In the genomic region with DNA sequence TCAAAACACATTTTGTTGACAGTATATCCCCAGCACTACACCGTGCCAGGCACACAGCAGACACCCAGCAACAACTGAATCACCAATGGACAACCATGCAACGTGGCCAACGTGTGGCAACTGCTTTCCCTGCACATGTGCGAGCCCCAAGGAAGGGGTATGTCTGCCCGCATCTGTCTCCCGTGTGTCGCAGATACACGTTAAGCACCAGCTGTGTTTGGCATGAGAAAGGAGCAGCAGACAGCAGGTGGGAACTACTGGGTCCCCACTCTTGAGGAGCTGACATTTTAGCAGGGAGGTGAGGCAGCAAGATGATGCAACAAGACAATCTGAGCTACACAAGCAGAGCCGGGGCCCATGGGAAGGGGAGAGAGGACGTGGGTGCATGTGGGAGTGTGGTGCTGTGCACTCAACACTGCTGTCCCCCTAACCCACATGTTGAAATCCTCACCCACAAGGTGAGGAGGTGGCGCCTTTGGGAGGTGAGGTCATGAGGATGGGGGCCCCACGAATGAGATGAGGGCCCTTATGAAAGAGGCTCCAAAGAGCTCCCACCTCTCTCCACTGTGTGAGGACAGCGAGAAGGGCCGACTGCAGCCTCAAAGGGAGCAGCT, we compare ENCODE assay signal across 17 cellular contexts. TPM values are rescaled to one million over a fixed set of nuclear protein-coding genes. Genes with fewer than 3 reads are reported as not detected.
"Had no signal": no experiment of that assay in that cellular context is flagged by ENCODE, and none has a peak within 500 bp of the region (broad histone marks: within the 10 kb centered on the region; RNA-seq: fewer than 3 reads in every experiment).

No MANE protein-coding gene starts in this region.

- H3K27ac Mint-ChIP-seq: activated naive CD4-positive, alpha-beta T cell treated with anti-CD3 and anti-CD28 coated beads for 36 hours; activated T-helper 1 cell treated with anti-CD3 and anti-CD28 coated beads, Interleukin-12 subunit alpha, Interleukin-12 subunit beta, Interleukin-2, Interleukin-4 antibody, amounts not matched to agents 30 ng/mL and 10 ng/mL and 1 ng/mL, durations not matched to agents 14 hours and 24 hours and 36 hours had no signal

- FAIRE-seq: colon, endothelial cell of umbilical vein, keratinocyte, pancreas had no signal

- H3K27me3 Mint-ChIP-seq: memory B cell had no signal

- DNase-seq: activated CD4-positive, CD25-positive, alpha-beta regulatory T cell; activated naive CD4-positive, alpha-beta T cell treated with anti-CD3 and anti-CD28 coated beads for 36 hours; foreskin melanocyte; heart right ventricle; left ventricle myocardium inferior; pancreas; retina; stimulated activated CD4-positive, alpha-beta T cell treated with anti-CD3 and anti-CD28 coated beads, Interleukin-4, amount 100 ng/mL, for 1 hour; stomach; T-helper 2 cell; uterus had no signal

- ATAC-seq: pancreas had no signal

- H3K4me3 Mint-ChIP-seq: activated naive CD4-positive, alpha-beta T cell treated with anti-CD3 and anti-CD28 coated beads for 36 hours; activated T-helper 1 cell treated with anti-CD3 and anti-CD28 coated beads, Interleukin-12 subunit alpha, Interleukin-12 subunit beta, Interleukin-2, Interleukin-4 antibody, amounts not matched to agents 30 ng/mL and 10 ng/mL and 1 ng/mL, durations not matched to agents 14 hours and 24 hours and 36 hours had no signal

RNA-seq across cellular contexts. Expression of a gene that starts 56.2 kb away (rescaled TPM):
- total RNA-seq: activated naive CD4-positive, alpha-beta T cell treated with anti-CD3 and anti-CD28 coated beads for 36 hours; activated T-helper 1 cell treated with anti-CD3 and anti-CD28 coated beads, Interleukin-12 subunit alpha, Interleukin-12 subunit beta, Interleukin-2, Interleukin-4 antibody, amounts not matched to agents 30 ng/mL and 10 ng/mL and 1 ng/mL, durations not matched to agents 14 hours and 24 hours and 36 hours; cardiac muscle cell; endothelial cell of umbilical vein; stomach had no signal
- polyA plus RNA-seq: cardiac muscle cell, endothelial cell of umbilical vein had no signal
